20 cellular contexts compared by ENCODE assay signal in genomic region chr10:84588426-84588825, GRCh38.
A peak's percentile ranks its signal among the peaks of the same experiment; 100 is the strongest.
DNase-seq lines count a peak whose midpoint lies in the region; ATAC-seq and TF ChIP-seq lines count a peak whose summit lies in the region.
"Had no signal": no experiment of that assay in that cellular context is flagged by ENCODE, and none has a peak within 500 bp of the region (broad histone marks: within the 10 kb centered on the region; RNA-seq: fewer than 3 reads in every experiment).

No MANE protein-coding gene starts in this region.

- no peaks in the 10 kb centered on the region for H3F3A ChIP-seq in GM23338 (replicated peaks; ENCODE audit: low read depth)

- H3K27me3 Mint-ChIP-seq in GM23338 (ENCODE audit: insufficient read depth, low read depth, poor library complexity): peaks cover 10% of the 10 kb centered on the region
- H3K27me3 Mint-ChIP-seq in osteocyte (ENCODE audit: unreplicated experiment): no peaks in the 10 kb centered on the region
- H3K27me3 Mint-ChIP-seq: CD4-positive, CD25-positive, alpha-beta regulatory T cell had no signal

- H3K4me1 Mint-ChIP-seq in GM23338 (peaks cover 22% of the 10 kb centered on the region), osteocyte (ENCODE audit: unreplicated experiment) (no peaks in the 10 kb centered on the region)
- H3K4me1 Mint-ChIP-seq: B cell had no signal

- 0 out of 2 replicates have a peak overlapping the region, but pooled peaks have one; percentile 41 for H3K4me2 ChIP-seq in GM23338

- peak; percentile 8 for DNase-seq in NCI-H146 (lab: John Stamatoyannopoulos, UW)
- no peak for DNase-seq in NCI-H146 treated with DMSO at 0.1 percent for 48 hours (lab: John Stamatoyannopoulos, UW; ENCODE audit: unreplicated experiment)
- no peak for DNase-seq in GM23338 (ENCODE audit: low spot score)
- peak; percentile 33 for DNase-seq in ecto neural progenitor cell (ENCODE audit: low spot score)
- peak; percentile 60 for DNase-seq in osteocyte (ENCODE audit: extremely low spot score, unreplicated experiment)
- no peak for DNase-seq in stimulated activated CD4-positive, alpha-beta T cell treated with anti-CD3 and anti-CD28 coated beads, Interleukin-2, amount 100 ng/mL, for 24 hours
- no peak for DNase-seq in uterus
- DNase-seq: Caco-2; CD4-positive, CD25-positive, alpha-beta regulatory T cell; CD8-positive, alpha-beta T cell; DMS153; DND-41; GM23248; HFFc6 had no signal

- H3K36me3 Mint-ChIP-seq in GM23338 (ENCODE audit: low read depth) (no peaks in the 10 kb centered on the region; the same call in 2 of the 3 replicates), osteocyte (ENCODE audit: unreplicated experiment) (no peaks in the 10 kb centered on the region)
- H3K36me3 Mint-ChIP-seq: CD4-positive, CD25-positive, alpha-beta regulatory T cell; CD8-positive, alpha-beta T cell had no signal

- no peak for ATAC-seq in GM23338
- ATAC-seq in GM18520 (IDR thresholded peaks at IDR 0.05; ENCODE audit: unreplicated experiment): no peak
- ATAC-seq: CD8-positive, alpha-beta T cell had no signal

- intact Hi-C loops in uterus (cut with DNase I; ENCODE audit: low total_unique reads): no loop called here

- no peak for TF ChIP-seq POLR2A in uterus (IDR thresholded peaks at IDR 0.05)

- H3K27me3 ChIP-seq in GM23338 (ENCODE audit: insufficient read depth) (no peaks in the 10 kb centered on the region), uterus (no peaks in the 10 kb centered on the region)
- H3K27me3 ChIP-seq: BLaER1 had no signal

- H3K27ac Mint-ChIP-seq in GM23338 (no peak overlapping the region), osteocyte (ENCODE audit: unreplicated experiment) (no peak overlapping the region)
- H3K27ac Mint-ChIP-seq: B cell; CD4-positive, CD25-positive, alpha-beta regulatory T cell; CD8-positive, alpha-beta T cell; HFFc6 had no signal

- H2AFZ ChIP-seq in GM23338: no peak overlapping the region; the same call in 1 of the 2 replicates
- H2AFZ ChIP-seq: GM23248 had no signal

- no peak overlapping the region for H3K27ac ChIP-seq in GM23338 (ENCODE audit: low read depth)
- no peak overlapping the region for H3K27ac ChIP-seq in uterus
- H3K27ac ChIP-seq: 22Rv1, BLaER1, C4-2B, GM23248 had no signal

- H3K9me3 Mint-ChIP-seq in GM23338: no peaks in the 10 kb centered on the region
- H3K9me3 Mint-ChIP-seq in osteocyte (ENCODE audit: unreplicated experiment): no peaks in the 10 kb centered on the region
- H3K9me3 Mint-ChIP-seq: CD8-positive, alpha-beta T cell had no signal

- no peaks in the 10 kb centered on the region for H3K9me3 ChIP-seq in uterus
- H3K9me3 ChIP-seq: BLaER1, Caco-2, HAP-1 had no signal

- no peaks in the 10 kb centered on the region for H4K20me1 ChIP-seq in GM23338 (replicated peaks; ENCODE audit: insufficient read depth)
- H4K20me1 ChIP-seq: BLaER1 had no signal

- H3K4me1 ChIP-seq in GM23338 (ENCODE audit: insufficient read depth): peaks cover 19% of the 10 kb centered on the region
- H3K4me1 ChIP-seq in uterus: no peaks in the 10 kb centered on the region
- H3K4me1 ChIP-seq: Caco-2, HAP-1 had no signal

- TF ChIP-seq CTCF in GM23338 (conservative IDR thresholded peaks at IDR 0.05; ENCODE audit: low read depth in 2 of 2) (no peak), osteocyte (IDR thresholded peaks at IDR 0.05) (no peak), uterus (IDR thresholded peaks at IDR 0.05) (no peak)

- H3K4me3 Mint-ChIP-seq in GM23338 (no peak overlapping the region), osteocyte (ENCODE audit: unreplicated experiment) (no peak overlapping the region)
- H3K4me3 Mint-ChIP-seq: B cell; CD4-positive, CD25-positive, alpha-beta regulatory T cell; CD8-positive, alpha-beta T cell; HFFc6 had no signal

- H3K36me3 ChIP-seq in GM23338 (ENCODE audit: insufficient read depth) (no peaks in the 10 kb centered on the region), uterus (no peaks in the 10 kb centered on the region)
- H3K36me3 ChIP-seq: BLaER1, HAP-1 had no signal

- no peaks in the 10 kb centered on the region for H3K9me2 ChIP-seq in GM23338 (ENCODE audit: insufficient read depth)

- H3K4me3 ChIP-seq in GM23338 (no peak overlapping the region), uterus (no peak overlapping the region)
- H3K4me3 ChIP-seq: BLaER1, GM23248, HAP-1 had no signal

- H3K79me2 ChIP-seq in GM23338 (replicated peaks; ENCODE audit: insufficient read depth): no peaks in the 10 kb centered on the region

TF ChIP-seq in GM23338, 12 proteins besides CTCF, POLR2A, EP300 and RAD21 (continues in another document):
- TF ChIP-seq EZH2 (IDR thresholded peaks at IDR 0.05; ENCODE audit: low read depth, unreplicated experiment) (no peak), JUNB (IDR thresholded peaks at IDR 0.05; ENCODE audit: unreplicated experiment) (no peak), POLR2AphosphoS5 (IDR thresholded peaks at IDR 0.05; ENCODE audit: low read depth) (no peak), STAT1 (IDR thresholded peaks at IDR 0.05; ENCODE audit: unreplicated experiment) (no peak), REST (IDR thresholded peaks at IDR 0.05; ENCODE audit: unreplicated experiment) (no peak), ETS1 (IDR thresholded peaks at IDR 0.05) (no peak), EZH2phosphoT487 (IDR thresholded peaks at IDR 0.05; ENCODE audit: unreplicated experiment) (no peak), ZNF331 (CRISPR knock-in tag; IDR thresholded peaks at IDR 0.05; ENCODE audit: low read depth) (no peak)

Comparison
In these comparisons a context has a peak if more than half of its experiments do, and no peak if none do; other contexts are left out.
1. DNase-seq: peak in NCI-H146 (single experiment), ecto neural progenitor cell (single experiment) and osteocyte (single experiment); none in NCI-H146 treated with DMSO at 0.1 percent for 48 hours (single experiment), GM23338 (single experiment), stimulated activated CD4-positive, alpha-beta T cell treated with anti-CD3 and anti-CD28 coated beads, Interleukin-2, amount 100 ng/mL, for 24 hours (0 of 2) and uterus (0 of 2).